Comparison of ENCODE assay signal across 11 cellular contexts in genomic region chr14:51848120-51848519, GRCh38. TPM values are rescaled to one million over a fixed set of nuclear protein-coding genes. Genes with fewer than 3 reads are reported as not detected.
A peak's percentile ranks its signal among the peaks of the same experiment; 100 is the strongest.
DNase-seq lines count a peak whose midpoint lies in the region; ATAC-seq, FAIRE-seq and TF ChIP-seq lines count a peak whose summit lies in the region.
"Had no signal": no experiment of that assay in that cellular context is flagged by ENCODE, and none has a peak within 500 bp of the region (broad histone marks: within the 10 kb centered on the region; RNA-seq: fewer than 3 reads in every experiment).

No MANE protein-coding gene starts in this region.

- TF ChIP-seq POLR2A in HepG2 (IDR thresholded peaks at IDR 0.05; ENCODE audit: insufficient read depth in 1 of 2, low read depth in 2 of 2, low read length in 2 of 2) (no peak), upper lobe of left lung (IDR thresholded peaks at IDR 0.05) (no peak)

- no peak overlapping the region for H2AFZ ChIP-seq in HepG2 (ENCODE audit: low read length)

- H3K36me3 ChIP-seq in liver (ENCODE audit: control insufficient read depth in 4 of 4, insufficient read depth in 3 of 4, low read depth in 1 of 4, low read length in 3 of 4) (no peaks in the 10 kb centered on the region), HepG2 (replicated peaks in 1 of 2; ENCODE audit: control insufficient read depth in 1 of 2, insufficient read depth in 2 of 2, low read length in 2 of 2) (no peaks in the 10 kb centered on the region), upper lobe of left lung (no peaks in the 10 kb centered on the region)

- no peaks in the 10 kb centered on the region for H3K79me2 ChIP-seq in HepG2 (ENCODE audit: insufficient read depth, low read length)

- TF ChIP-seq CTCF in liver (IDR thresholded peaks at IDR 0.05; ENCODE audit: low read depth, low read length, missing input control), result no peak
- no peak for TF ChIP-seq CTCF in HepG2 (CRISPR knock-in tag; IDR thresholded peaks at IDR 0.05)
- TF ChIP-seq CTCF in upper lobe of left lung (IDR thresholded peaks at IDR 0.05), result no peak

- no peak overlapping the region for H3K4me3 ChIP-seq in liver (ENCODE audit: low read depth in 1 of 3, low read length in 3 of 3)
- no peak overlapping the region for H3K4me3 ChIP-seq in HepG2 (replicated peaks in 1 of 3; ENCODE audit: insufficient read depth in 1 of 3, low read depth in 2 of 3, low read length in 3 of 3)
- no peak overlapping the region for H3K4me3 ChIP-seq in upper lobe of left lung

- H3K9ac ChIP-seq in liver (ENCODE audit: low read depth in 1 of 2, low read length in 2 of 2) (no peak overlapping the region), HepG2 (ENCODE audit: insufficient read depth, low read depth, low read length) (no peak overlapping the region)

- no peak for ATAC-seq in HepG2
- ATAC-seq in activated CD8-positive, alpha-beta T cell treated with anti-CD3 and anti-CD28 coated beads, Interleukin-2, amount 10 ng/mL, durations not matched to agents 7 days and 5 days, result no peak
- no peak for ATAC-seq in upper lobe of left lung (ENCODE audit: low FRiP score in 2 of 2)
- ATAC-seq in GM19023 (IDR thresholded peaks at IDR 0.05; ENCODE audit: unreplicated experiment), result no peak
- no peak for ATAC-seq in HG02678 (IDR thresholded peaks at IDR 0.05; ENCODE audit: unreplicated experiment)

- peaks cover 84% of the 10 kb centered on the region for H3K4me1 Mint-ChIP-seq in activated CD8-positive, alpha-beta T cell treated with anti-CD3 and anti-CD28 coated beads, Interleukin-2, amount 10 ng/mL, durations not matched to agents 7 days and 5 days (ENCODE audit: low read depth)
- peaks cover 93 to 100% of the 10 kb centered on the region in 2 donors for H3K4me1 Mint-ChIP-seq in immature natural killer cell

- peak overlapping the region; percentile 54 for H3K4me3 Mint-ChIP-seq in activated CD8-positive, alpha-beta T cell treated with anti-CD3 and anti-CD28 coated beads, Interleukin-2, amount 10 ng/mL, durations not matched to agents 7 days and 5 days
- peak overlapping the region; percentile 73 to 88 (median 84) for H3K4me3 Mint-ChIP-seq in immature natural killer cell

- H4K20me1 ChIP-seq in HepG2 (ENCODE audit: insufficient read depth, low read length), result no peaks in the 10 kb centered on the region

- POLR2A ChIA-PET in HepG2 (lab: Yijun Ruan, JAX), result no interaction called here
- POLR2A ChIA-PET in activated CD8-positive, alpha-beta T cell treated with anti-CD3 and anti-CD28 coated beads, Interleukin-2, amount 10 ng/mL, durations not matched to agents 7 days and 5 days (lab: Charles Lee), result interaction anchor here (3.0 to 10.8 kb wide), 2 partner anchors 16 to 25 kb away, joined by 11 to 366 read pairs; partner anchors contain the start of gene GNG2

- H3K4me1 ChIP-seq in liver (ENCODE audit: control insufficient read depth in 4 of 4, insufficient read depth in 4 of 4, low read length in 3 of 4) (no peaks in the 10 kb centered on the region), HepG2 (ENCODE audit: insufficient read depth, low read length) (no peaks in the 10 kb centered on the region), upper lobe of left lung (peaks cover 7 to 14% (median 9%) of the 10 kb centered on the region in 4 donors)

- H3K27me3 Mint-ChIP-seq in activated CD8-positive, alpha-beta T cell treated with anti-CD3 and anti-CD28 coated beads, Interleukin-2, amount 10 ng/mL, durations not matched to agents 7 days and 5 days (ENCODE audit: low read depth), result no peaks in the 10 kb centered on the region
- H3K27me3 Mint-ChIP-seq in immature natural killer cell (ENCODE audit: low read depth in 3 of 3), result peaks cover 24 to 31% (median 27%) of the 10 kb centered on the region in 3 donors

- peak overlapping the region; percentile 98 for H3K27ac Mint-ChIP-seq in activated CD8-positive, alpha-beta T cell treated with anti-CD3 and anti-CD28 coated beads, Interleukin-2, amount 10 ng/mL, durations not matched to agents 7 days and 5 days
- peak overlapping the region; percentile 99 to 100 (median 100) for H3K27ac Mint-ChIP-seq in immature natural killer cell

- TF ChIP-seq EP300 in HepG2 (IDR thresholded peaks at IDR 0.05; ENCODE audit: low read depth in 2 of 2, low read length in 2 of 2) (no peak), HepG2 (CRISPR knock-in tag; IDR thresholded peaks at IDR 0.05; ENCODE audit: borderline replicate concordance) (no peak), upper lobe of left lung (IDR thresholded peaks at IDR 0.05) (no peak)

- DNase-seq in HepG2 (ENCODE audit: low spot score) (no peak), immature natural killer cell (peak; percentile 57 to 68 (median 63)), upper lobe of left lung (no peak), T-helper 9 cell (no peak)
- DNase-seq in activated CD8-positive, alpha-beta T cell treated with anti-CD3 and anti-CD28 coated beads, Interleukin-2, amount 10 ng/mL, durations not matched to agents 7 days and 5 days, result no peak
- DNase-seq: activated effector memory CD4-positive, alpha-beta T cell treated with anti-CD3 and anti-CD28 coated beads, Interleukin-2, amount 50 U/mL, for 16 hours; nucleus accumbens had no signal

- no TSS peak for BruUV-seq in HepG2 (replicated peaks; lab: Mats Ljungman, UMichigan)

- 86% methylated on average over 4 of the region's 4 CpGs for WGBS in liver
- WGBS in HepG2 (ENCODE audit: low lambda C conversion rate), result 0% methylated on average over 4 of the region's 4 CpGs
- WGBS in upper lobe of left lung, 2 donors, result 81 to 86% methylated on average over 4 of the region's 4 CpGs

- H3K9me3 ChIP-seq in liver (ENCODE audit: control insufficient read depth in 4 of 4, low read length in 3 of 4) (no peaks in the 10 kb centered on the region), HepG2 (ENCODE audit: low read length) (no peaks in the 10 kb centered on the region), upper lobe of left lung (no peaks in the 10 kb centered on the region)

- H3K27ac ChIP-seq in liver (ENCODE audit: low read depth in 1 of 2, low read length in 2 of 2), result peak overlapping the region; percentile 26 to 88
- H3K27ac ChIP-seq in HepG2 (ENCODE audit: extremely low read length, insufficient read depth, low read length), result no peak overlapping the region
- peak overlapping the region in 3 of 4 donors; percentile 22 to 84 (median 80) for H3K27ac ChIP-seq in upper lobe of left lung

- H3K36me3 Mint-ChIP-seq in activated CD8-positive, alpha-beta T cell treated with anti-CD3 and anti-CD28 coated beads, Interleukin-2, amount 10 ng/mL, durations not matched to agents 7 days and 5 days (ENCODE audit: low read depth), result peaks cover 38% of the 10 kb centered on the region
- H3K36me3 Mint-ChIP-seq in immature natural killer cell, result peaks cover 5 to 11% (median 5%) of the 10 kb centered on the region in 3 donors

- TF ChIP-seq RAD21 in liver (IDR thresholded peaks at IDR 0.05), result no peak
- TF ChIP-seq RAD21 in HepG2 (CRISPR knock-in tag; IDR thresholded peaks at IDR 0.05), result no peak

- no peak for FAIRE-seq in HepG2 (lab: Jason Lieb, UNC)

- H3K27me3 ChIP-seq in liver (ENCODE audit: control insufficient read depth in 4 of 4, insufficient read depth in 4 of 4, low read length in 3 of 4) (no peaks in the 10 kb centered on the region), HepG2 (ENCODE audit: control insufficient read depth in 1 of 2, insufficient read depth in 2 of 2, low read length in 2 of 2) (no peaks in the 10 kb centered on the region; a peak in 1 of 5 replicates), upper lobe of left lung (no peaks in the 10 kb centered on the region)

- CTCF ChIA-PET in HepG2 (lab: Yijun Ruan, JAX; ENCODE audit: low intra/inter-chr PET ratio, low total read pairs), result no interaction called here
- CTCF ChIA-PET in activated CD8-positive, alpha-beta T cell treated with anti-CD3 and anti-CD28 coated beads, Interleukin-2, amount 10 ng/mL, durations not matched to agents 7 days and 5 days (lab: Charles Lee), result interaction anchor here (2.1 to 3.3 kb wide), 5 partner anchors 8 to 130 kb away, joined by 8 to 47 read pairs (median 11); partner anchors contain the start of gene GNG2

- in situ Hi-C loops in HepG2 (cut with HindIII; ENCODE audit: extremely low pct_ligation_motif_present, low pct_unique_long_range_greater_than_20kb), result no loop called here

- peaks cover 23% of the 10 kb centered on the region for H3K9me3 Mint-ChIP-seq in activated CD8-positive, alpha-beta T cell treated with anti-CD3 and anti-CD28 coated beads, Interleukin-2, amount 10 ng/mL, durations not matched to agents 7 days and 5 days (ENCODE audit: insufficient read depth)
- H3K9me3 Mint-ChIP-seq in immature natural killer cell, result peaks cover 0 to 5% (median under 1%) of the 10 kb centered on the region in 6 donors

- intact Hi-C loops in HepG2 (cut with micrococcal nuclease; ENCODE audit: unreplicated experiment), result no loop called here

- H3K4me2 ChIP-seq in HepG2 (ENCODE audit: low read depth, low read length), result no peak overlapping the region

RNA-seq across cellular contexts. Expression of gene GNG2, which starts 12.3 kb away (rescaled TPM):
- total RNA-seq in liver, result 10 to 100 TPM in 1 of 2 donors, 1 to 10 TPM in 1; 5.2 to 11.2 TPM
- 1 to 10 TPM; 3.5 to 3.7 TPM for polyA plus RNA-seq in liver
- not detected in 2 replicates for total RNA-seq in HepG2 (2016; rRNA removed; fragmentation: Illumina TruSeq; extraction: Trizol)
- total RNA-seq in HepG2 (2016; cell fraction: cytosol; rRNA removed; fragmentation: Illumina TruSeq; extraction: Trizol; ENCODE audit: low read depth), result not detected in 2 replicates
- total RNA-seq in HepG2 (2016; cell fraction: insoluble cytoplasmic fraction; rRNA removed; fragmentation: Illumina TruSeq; extraction: Trizol), result not detected in 2 replicates
- not detected in 2 replicates for total RNA-seq in HepG2 (2016; cell fraction: membrane; rRNA removed; fragmentation: Illumina TruSeq; extraction: Trizol)
- total RNA-seq in HepG2 (2016; cell fraction: nucleus; rRNA removed; fragmentation: Illumina TruSeq; extraction: Trizol), result not detected in 2 replicates
- not detected in 2 replicates for polyA plus RNA-seq in HepG2 (2011; rRNA removed)
- not detected in 2 replicates for polyA plus RNA-seq in HepG2 (2011; cell fraction: cytosol; rRNA removed)
- not detected in 2 replicates for polyA plus RNA-seq in HepG2 (2011; cell fraction: nucleus; rRNA removed)
- polyA plus RNA-seq in HepG2 (2012), result not detected in 2 replicates
- not detected in 2 replicates for polyA plus RNA-seq in HepG2 (2016; cell fraction: cytosol; fragmentation: Illumina TruSeq; extraction: Trizol; ENCODE audit: low read depth)
- not detected in 2 replicates for polyA plus RNA-seq in HepG2 (2016; cell fraction: insoluble cytoplasmic fraction; fragmentation: Illumina TruSeq; extraction: Trizol; ENCODE audit: low read depth)
- not detected in 2 replicates for polyA plus RNA-seq in HepG2 (2016; cell fraction: membrane; fragmentation: Illumina TruSeq; extraction: Trizol; ENCODE audit: low read depth)
- polyA plus RNA-seq in HepG2 (2016; cell fraction: nucleus; fragmentation: Illumina TruSeq; extraction: Trizol; ENCODE audit: insufficient read depth, low read depth), result not detected in 2 replicates
- 0.42 TPM in 1 of 2 replicates, not detected in the other for polyA minus RNA-seq in HepG2 (2011; rRNA and poly(A)+ RNA removed; ENCODE audit: low replicate concordance)
- not detected in 2 replicates for polyA minus RNA-seq in HepG2 (2011; cell fraction: cytosol; rRNA and poly(A)+ RNA removed)
- polyA minus RNA-seq in HepG2 (2011; cell fraction: nucleus; rRNA and poly(A)+ RNA removed), result not detected in 2 replicates
- 100 to 1,000 TPM; 293 to 302 TPM for total RNA-seq in activated CD8-positive, alpha-beta T cell treated with anti-CD3 and anti-CD28 coated beads, Interleukin-2, amount 10 ng/mL, durations not matched to agents 7 days and 5 days
- polyA plus RNA-seq in immature natural killer cell, result 100 to 1,000 TPM; 391 to 466 (median 462) TPM
- total RNA-seq in upper lobe of left lung, result 10 to 100 TPM in 3 of 6 donors, 1 to 10 TPM in 3; 4.2 to 29.0 (median 10.1) TPM
- total RNA-seq: NCI-H460 had no signal

Comparison
In these comparisons a context has a peak if more than half of its experiments do, and no peak if none do; other contexts are left out.
1. DNase-seq: peak in immature natural killer cell (3 of 3); none in HepG2 (single experiment), activated CD8-positive, alpha-beta T cell treated with anti-CD3 and anti-CD28 coated beads, Interleukin-2, amount 10 ng/mL, durations not matched to agents 7 days and 5 days (single experiment), upper lobe of left lung (0 of 2) and T-helper 9 cell (single experiment).
2. RNA of gene GNG2, which starts 12.3 kb away (total RNA-seq): 293 to 302 TPM in activated CD8-positive, alpha-beta T cell treated with anti-CD3 and anti-CD28 coated beads, Interleukin-2, amount 10 ng/mL, durations not matched to agents 7 days and 5 days; 5.2 to 11.2 TPM in liver, 4.2 to 29.0 TPM in upper lobe of left lung and not detected in HepG2; every median in the first group is over 4 times any median in the second.